Comparison of ENCODE assay signal across 8 cellular contexts in the genomic region with DNA sequence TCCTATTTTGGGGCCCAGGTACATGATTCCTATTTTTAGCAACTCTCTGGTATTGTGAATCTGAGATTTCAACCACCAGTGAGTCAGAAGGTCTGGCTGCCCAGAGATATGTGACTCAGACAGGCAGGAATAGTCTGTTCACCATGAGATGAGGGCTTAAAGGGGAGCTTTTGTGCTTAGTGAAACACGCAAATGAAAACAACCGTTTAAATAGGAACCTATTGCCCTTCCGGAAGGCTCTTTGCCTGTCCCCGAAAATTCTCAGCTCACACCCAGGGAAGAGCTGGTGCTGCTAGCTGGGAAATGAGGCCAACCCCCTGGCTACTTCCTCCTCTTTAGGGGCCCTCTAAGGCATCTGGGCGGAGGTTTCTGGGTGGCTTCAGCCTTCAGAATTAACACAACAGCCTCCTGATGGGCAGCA.
DNase-seq lines count a peak whose midpoint lies in the region; ATAC-seq, FAIRE-seq and TF ChIP-seq lines count a peak whose summit lies in the region.

No MANE protein-coding gene starts in this region.

- peaks cover 6 to 50% of the 10 kb centered on the region in 2 experiments; a peak in 2 of 4 replicates for H3K79me1 ChIP-seq in IMR-90 (ENCODE audit: low read depth in 1 of 2, low read length in 2 of 2)

- DNase-seq in DMS 273 treated with DMSO at 0.1 percent for 48 hours (lab: John Stamatoyannopoulos, UW) (peak; percentile 5), IMR-90 (peak; percentile 97), bronchial epithelial cell (ENCODE audit: low read depth) (peak; percentile 82), putamen (ENCODE audit: low spot score) (no peak), NCI-H2029 (lab: John Stamatoyannopoulos, UW) (no peak)
- no peak for DNase-seq in activated CD8-positive, alpha-beta memory T cell treated with anti-CD3 and anti-CD28 coated beads for 24 hours

- H3K36me3 ChIP-seq in IMR-90 (ENCODE audit: control insufficient read depth, insufficient read depth, low read length) = no peaks in the 10 kb centered on the region
- H3K36me3 ChIP-seq in bronchial epithelial cell (ENCODE audit: control insufficient read depth, insufficient read depth, low read length) = no peaks in the 10 kb centered on the region
- no peaks in the 10 kb centered on the region for H3K36me3 ChIP-seq in mucosa of rectum (ENCODE audit: control insufficient read depth in 2 of 2, insufficient read depth in 2 of 2, low read length in 2 of 2)

- in situ Hi-C loops in IMR-90 (cut with MboI; ENCODE audit: low sequenced_read_pairs) = no loop called here

- no peaks in the 10 kb centered on the region for H4K20me1 ChIP-seq in IMR-90 (ENCODE audit: insufficient read depth, low read length)

- peak overlapping the region; percentile 83 for H4K5ac ChIP-seq in IMR-90 (ENCODE audit: low read depth, low read length)

- H2BK20ac ChIP-seq in IMR-90 (ENCODE audit: low read depth, low read length) = peak overlapping the region; percentile 96

- WGBS in IMR-90 (ENCODE audit: extremely low coverage in 2 of 2, insufficient read length in 1 of 2), 2 experiments = no CpG with 5 or more reads among the region's 5 CpGs

- peak overlapping the region; percentile 91 for H3K14ac ChIP-seq in IMR-90 (replicated peaks; ENCODE audit: low read depth, low read length)

- H3K4ac ChIP-seq in IMR-90 (ENCODE audit: low read depth, low read length) = peak overlapping the region; percentile 97

- H2AFZ ChIP-seq in IMR-90 (replicated peaks; ENCODE audit: low read length, poor library complexity) = peak overlapping the region; percentile 72

- ATAC-seq in GM21528 (IDR thresholded peaks at IDR 0.05; ENCODE audit: low FRiP score, unreplicated experiment) = peak; percentile 83
- ATAC-seq in IMR-90 (ENCODE audit: low read depth) = peak; percentile 82

- no peak for TF ChIP-seq CTCF in IMR-90 (conservative IDR thresholded peaks at IDR 0.05; ENCODE audit: low read depth, low read length)
- no peak for TF ChIP-seq CTCF in bronchial epithelial cell (IDR thresholded peaks at IDR 0.05; ENCODE audit: insufficient read depth, low read length, severe bottlenecking)

- H2AK9ac ChIP-seq in IMR-90 (replicated peaks; ENCODE audit: low read depth, low read length, poor library complexity) = peak overlapping the region; percentile 85

- peak overlapping the region; percentile 14 for H3K23ac ChIP-seq in IMR-90 (ENCODE audit: low read depth, low read length)

- peak overlapping the region; percentile 92; the same call in 2 of the 3 replicates for H2BK15ac ChIP-seq in IMR-90 (ENCODE audit: low read depth, low read length)

- H3K27ac ChIP-seq in IMR-90 (ENCODE audit: insufficient read depth, low read length) (peak overlapping the region; percentile 70), mucosa of rectum (ENCODE audit: low read depth in 2 of 2, low read length in 2 of 2) (peak overlapping the region; percentile 4 to 54)

- peak overlapping the region; percentile 99 for H2AK5ac ChIP-seq in IMR-90 (ENCODE audit: low read depth, low read length)

- peak overlapping the region; percentile 24 for H3K4me2 ChIP-seq in IMR-90 (ENCODE audit: low read depth, low read length)

- POLR2A ChIA-PET in IMR-90 (lab: Charles Lee; ENCODE audit: unreplicated experiment) = interaction anchor here (0.6 kb wide), 1 partner anchor 58 kb away, joined by 6 read pairs; no protein-coding TSS in a partner anchor

- H4K91ac ChIP-seq in IMR-90 (ENCODE audit: insufficient read depth, low read depth, low read length) = peak overlapping the region; percentile 95

- peak overlapping the region; percentile 66 to 91 for H4K8ac ChIP-seq in IMR-90 (ENCODE audit: low read depth in 2 of 2, low read length in 2 of 2)

- intact Hi-C loops in IMR-90 (cut with micrococcal nuclease) = no loop called here

- H2BK5ac ChIP-seq in IMR-90 (ENCODE audit: low read depth, low read length, poor library complexity, severe bottlenecking) = peak overlapping the region; percentile 91

- H3K18ac ChIP-seq in IMR-90 (ENCODE audit: low read depth, low read length) = peak overlapping the region; percentile 36

- no peaks in the 10 kb centered on the region for H3K9me3 ChIP-seq in IMR-90 (ENCODE audit: control insufficient read depth, insufficient read depth, low read length)
- no peaks in the 10 kb centered on the region for H3K9me3 ChIP-seq in mucosa of rectum (ENCODE audit: control insufficient read depth in 2 of 2, low read length in 2 of 2)

- TF ChIP-seq POLR2A in IMR-90 (IDR thresholded peaks at IDR 0.05; ENCODE audit: low read depth, low read length) = no peak

- no peak overlapping the region for H3K4me3 ChIP-seq in IMR-90 (ENCODE audit: insufficient read depth, low read depth, low read length)
- H3K4me3 ChIP-seq in bronchial epithelial cell (ENCODE audit: low read depth, low read length) = no peak overlapping the region
- H3K4me3 ChIP-seq in mucosa of rectum (ENCODE audit: low read length in 2 of 2) = no peak overlapping the region

- dilution Hi-C loops in IMR-90 (cut with HindIII; ENCODE audit: low sequenced_read_pairs, unreplicated experiment) = no loop called here

- peak; percentile 30 for TF ChIP-seq RAD21 in IMR-90 (IDR thresholded peaks at IDR 0.05; ENCODE audit: low read length)

- H2BK120ac ChIP-seq in IMR-90 (ENCODE audit: low read depth, low read length) = peak overlapping the region; percentile 98

- peaks cover 49% of the 10 kb centered on the region for H3K9me1 ChIP-seq in IMR-90 (ENCODE audit: insufficient read depth, low read length)

- CTCF ChIA-PET in IMR-90 (lab: Yijun Ruan, JAX) = interaction anchor here (0.6 to 0.7 kb wide), 2 partner anchors 30 to 122 kb away, joined by 3 read pairs; no protein-coding TSS in a partner anchor

- H3K9ac ChIP-seq in IMR-90 (ENCODE audit: low read depth, low read length) (0 out of 2 replicates have a peak overlapping the region, but pooled peaks have one; percentile 4), mucosa of rectum (ENCODE audit: low read depth in 1 of 2, low read length in 2 of 2) (no peak overlapping the region)

- FAIRE-seq in bronchial epithelial cell (lab: Jason Lieb, UNC) = no peak

- H3K27me3 ChIP-seq in IMR-90 (ENCODE audit: control insufficient read depth, insufficient read depth, low read length) = no peaks in the 10 kb centered on the region
- no peaks in the 10 kb centered on the region for H3K27me3 ChIP-seq in bronchial epithelial cell (ENCODE audit: control insufficient read depth, insufficient read depth, low read length)
- no peaks in the 10 kb centered on the region for H3K27me3 ChIP-seq in mucosa of rectum (ENCODE audit: control insufficient read depth in 2 of 2, insufficient read depth in 2 of 2, low read length in 2 of 2)

- peaks cover 40% of the 10 kb centered on the region for H3K4me1 ChIP-seq in IMR-90 (ENCODE audit: control insufficient read depth, insufficient read depth, low read length)
- H3K4me1 ChIP-seq in mucosa of rectum (ENCODE audit: control insufficient read depth in 2 of 2, insufficient read depth in 2 of 2, low read length in 2 of 2) = peaks cover 9 to 17% of the 10 kb centered on the region in 2 donors

- peak overlapping the region; percentile 49; the same call in 1 of the 2 replicates for H3K56ac ChIP-seq in IMR-90 (ENCODE audit: extremely low read depth, insufficient read depth, low read length)

- BruUV-seq in IMR-90 (replicated peaks; lab: Mats Ljungman, UMichigan) = no TSS peak

TF ChIP-seq in IMR-90, 13 proteins besides CTCF, POLR2A, EP300 and RAD21:
- TF ChIP-seq CEBPB (IDR thresholded peaks at IDR 0.05; ENCODE audit: low read depth, low read length) (0 out of 2 replicates have a peak, but pooled peaks have one; percentile 29), CHD1 (IDR thresholded peaks at IDR 0.05; ENCODE audit: low read depth, low read length) (no peak), BHLHE40 (IDR thresholded peaks at IDR 0.05; ENCODE audit: low read depth, low read length) (peak; percentile 44; the same call in 1 of the 2 replicates), NFE2L2 (IDR thresholded peaks at IDR 0.05; ENCODE audit: low read depth, low read length) (peak; percentile 72; the same call in 1 of the 2 replicates), FOS (IDR thresholded peaks at IDR 0.05; ENCODE audit: low read depth, low read length) (peak; percentile 98), MAFK (IDR thresholded peaks at IDR 0.05; ENCODE audit: low read depth, low read length) (peak; percentile 37; the same call in 1 of the 2 replicates), RFX5 (IDR thresholded peaks at IDR 0.05; ENCODE audit: low read depth, low read length) (peak; percentile 45; the same call in 1 of the 2 replicates), SMC3 (IDR thresholded peaks at IDR 0.05; ENCODE audit: low read depth, low read length) (no peak)
- TF ChIP-seq, protein P1, sequence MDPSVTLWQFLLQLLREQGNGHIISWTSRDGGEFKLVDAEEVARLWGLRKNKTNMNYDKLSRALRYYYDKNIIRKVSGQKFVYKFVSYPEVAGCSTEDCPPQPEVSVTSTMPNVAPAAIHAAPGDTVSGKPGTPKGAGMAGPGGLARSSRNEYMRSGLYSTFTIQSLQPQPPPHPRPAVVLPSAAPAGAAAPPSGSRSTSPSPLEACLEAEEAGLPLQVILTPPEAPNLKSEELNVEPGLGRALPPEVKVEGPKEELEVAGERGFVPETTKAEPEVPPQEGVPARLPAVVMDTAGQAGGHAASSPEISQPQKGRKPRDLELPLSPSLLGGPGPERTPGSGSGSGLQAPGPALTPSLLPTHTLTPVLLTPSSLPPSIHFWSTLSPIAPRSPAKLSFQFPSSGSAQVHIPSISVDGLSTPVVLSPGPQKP (IDR thresholded peaks at IDR 0.05; ENCODE audit: borderline replicate concordance, low read depth, low read length) = no peak

Comparison
In these comparisons a context has a peak if more than half of its experiments do, and no peak if none do; other contexts are left out.
1. DNase-seq: peak in DMS 273 treated with DMSO at 0.1 percent for 48 hours (single experiment), IMR-90 (single experiment) and bronchial epithelial cell (single experiment); none in putamen (single experiment), NCI-H2029 (single experiment) and activated CD8-positive, alpha-beta memory T cell treated with anti-CD3 and anti-CD28 coated beads for 24 hours (single experiment).